Comparison of ENCODE assay signal across 2 cellular contexts in the genomic region with DNA sequence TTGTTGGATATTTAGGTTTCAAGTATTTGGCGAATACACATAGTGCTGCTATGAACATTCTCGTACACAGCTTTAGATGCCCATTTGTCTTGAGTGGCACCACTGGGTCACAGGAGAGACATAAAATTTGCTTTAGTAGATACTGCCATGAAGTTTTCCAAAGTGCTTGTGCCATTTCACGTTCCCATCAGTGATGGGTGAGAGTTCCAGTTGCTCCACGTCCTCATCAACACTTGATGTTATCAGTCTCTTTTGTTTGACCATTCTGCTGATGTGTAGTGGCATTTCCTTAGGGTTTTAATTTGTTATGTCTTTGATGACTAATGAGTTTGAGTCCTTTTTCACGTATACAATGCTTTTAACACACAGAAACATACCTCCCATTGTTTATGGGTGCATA.
A peak's percentile ranks its signal among the peaks of the same experiment; 100 is the strongest.
TF ChIP-seq lines count a peak whose summit lies in the region.

No MANE protein-coding gene starts in this region.

TF ChIP-seq in HCT116, 20 proteins besides CTCF, POLR2A, EP300 and RAD21:
- TF ChIP-seq CBX3 (IDR thresholded peaks at IDR 0.05; ENCODE audit: low read depth) = peak; percentile 52; the same call in 1 of the 2 replicates
- no peak for TF ChIP-seq TCF7L2 (IDR thresholded peaks at IDR 0.05; ENCODE audit: borderline replicate concordance, extremely low read depth, insufficient read depth, insufficient read length)
TF ChIP-seq in HCT116: peak in this region for 1.

TF ChIP-seq in H1, 55 proteins besides CTCF, POLR2A, EP300 and RAD21:
- TF ChIP-seq NANOG (IDR thresholded peaks at IDR 0.05; ENCODE audit: insufficient read depth, low read depth, low read length, poor library complexity, severe bottlenecking) = peak; percentile 76
- no peak for TF ChIP-seq YY1 (IDR thresholded peaks at IDR 0.05; ENCODE audit: low read depth, low read length)
